Comparison of ENCODE assay signal across 1 cellular context in genomic region chr3:124832782-124833709, GRCh38.
TF ChIP-seq lines count a peak whose summit lies in the region.

No MANE protein-coding gene starts in this region.

TF ChIP-seq in H1, 55 proteins besides CTCF, POLR2A, EP300 and RAD21 (continued from another document):
- no peak for TF ChIP-seq JUND (IDR thresholded peaks at IDR 0.05; ENCODE audit: low read length)
- no peak for TF ChIP-seq ATF3 (IDR thresholded peaks at IDR 0.05; ENCODE audit: insufficient read depth, low read depth, low read length)
- TF ChIP-seq SP4 (IDR thresholded peaks at IDR 0.05; ENCODE audit: low read length): no peak
- TF ChIP-seq CTBP2 (IDR thresholded peaks at IDR 0.05; ENCODE audit: borderline replicate concordance, insufficient read depth, insufficient read length, low read length): no peak
- no peak for TF ChIP-seq YY1 (IDR thresholded peaks at IDR 0.05; ENCODE audit: low read depth, low read length)
- no peak for TF ChIP-seq CBX5 (IDR thresholded peaks at IDR 0.05; ENCODE audit: low read depth, low read length)
- TF ChIP-seq ZNF274 (IDR thresholded peaks at IDR 0.05; ENCODE audit: borderline replicate concordance, extremely low read depth, low read length): no peak
- no peak for TF ChIP-seq FOSL1 (IDR thresholded peaks at IDR 0.05; ENCODE audit: insufficient read depth, low read depth, low read length)
